20 cellular contexts compared by ENCODE assay signal in the genomic region with DNA sequence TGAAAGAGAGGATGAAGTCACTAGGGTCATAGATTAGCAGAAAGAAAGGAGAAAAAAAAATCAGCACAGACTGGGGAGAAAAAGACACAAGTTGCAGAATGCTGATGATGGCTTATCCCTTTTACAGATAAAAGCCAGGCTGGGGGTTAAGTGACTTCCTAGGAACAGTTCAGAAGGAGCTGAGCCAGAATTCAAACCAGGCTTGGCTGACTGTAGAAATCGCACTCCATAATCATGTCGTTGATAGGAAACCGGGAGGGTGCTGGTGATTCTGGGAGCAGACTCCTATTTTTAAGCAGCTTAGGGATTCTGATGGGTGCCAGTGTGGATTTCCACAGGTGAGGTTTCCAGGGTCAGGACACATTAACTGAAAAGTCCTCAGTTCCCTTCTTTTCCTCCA.
DNase-seq lines count a peak whose midpoint lies in the region; ATAC-seq, FAIRE-seq and TF ChIP-seq lines count a peak whose summit lies in the region.
"Had no signal": no experiment of that assay in that cellular context is flagged by ENCODE, and none has a peak within 500 bp of the region (broad histone marks: within the 10 kb centered on the region; RNA-seq: fewer than 3 reads in every experiment).

No MANE protein-coding gene starts in this region.

- H3K9me2 ChIP-seq in PC-3 (replicated peaks; ENCODE audit: low read length), result no peaks in the 10 kb centered on the region

- H2AFZ ChIP-seq in K562 (ENCODE audit: low read depth, low read length), result no peak overlapping the region
- H2AFZ ChIP-seq in PC-3 (ENCODE audit: low read length), result no peak overlapping the region

- peaks cover 5 to 7% of the 10 kb centered on the region in 2 donors for H3K9me3 Mint-ChIP-seq in activated T-cell treated with anti-CD3 and anti-CD28 coated beads, Interleukin-2, amount 50 U/mL, for 72 hours
- peaks cover 8% of the 10 kb centered on the region for H3K9me3 Mint-ChIP-seq in activated T-cell treated with anti-CD3 and anti-CD28 coated beads, Interleukin-2, amount 50 U/mL, for 4 hours
- peaks cover 0 to 7% (median 0%) of the 10 kb centered on the region in 3 donors for H3K9me3 Mint-ChIP-seq in T-cell
- H3K9me3 Mint-ChIP-seq in stimulated activated effector memory CD8-positive, alpha-beta T cell treated with anti-CD3 and anti-CD28 coated beads, Interleukin-12 subunit alpha, Interleukin-12 subunit beta, amount 100 ng/mL, for 72 hours, result peaks cover 7% of the 10 kb centered on the region

- peaks cover 33 to 62% of the 10 kb centered on the region in 2 donors for H3K36me3 Mint-ChIP-seq in activated T-cell treated with anti-CD3 and anti-CD28 coated beads, Interleukin-2, amount 50 U/mL, for 72 hours (ENCODE audit: insufficient read depth in 2 of 2)
- H3K36me3 Mint-ChIP-seq in activated T-cell treated with anti-CD3 and anti-CD28 coated beads, Interleukin-2, amount 50 U/mL, for 4 hours (ENCODE audit: insufficient read depth), result peaks cover 58% of the 10 kb centered on the region
- peaks cover 47% of the 10 kb centered on the region for H3K36me3 Mint-ChIP-seq in T-cell
- H3K36me3 Mint-ChIP-seq in stimulated activated effector memory CD8-positive, alpha-beta T cell treated with anti-CD3 and anti-CD28 coated beads, Interleukin-12 subunit alpha, Interleukin-12 subunit beta, amount 100 ng/mL, for 72 hours, result peaks cover 100% of the 10 kb centered on the region

- H3K27ac Mint-ChIP-seq in activated T-cell treated with anti-CD3 and anti-CD28 coated beads, Interleukin-2, amount 50 U/mL, for 72 hours, result peak overlapping the region; percentile 78
- H3K27ac Mint-ChIP-seq in T-cell, result peak overlapping the region; percentile 92 to 98
- H3K27ac Mint-ChIP-seq in stimulated activated effector memory CD8-positive, alpha-beta T cell treated with anti-CD3 and anti-CD28 coated beads, Interleukin-12 subunit alpha, Interleukin-12 subunit beta, amount 100 ng/mL, for 72 hours, result peak overlapping the region; percentile 98

- H3K4me3 ChIP-seq in K562 (no peak overlapping the region), PC-3 (ENCODE audit: low read length) (no peak overlapping the region)
- H3K4me3 ChIP-seq: body of pancreas, HAP-1, heart left ventricle, SJSA1, uterus had no signal

- H3K27me3 ChIP-seq in K562 (ENCODE audit: control insufficient read depth in 2 of 2, insufficient read depth in 2 of 2, low read length in 2 of 2) (no peaks in the 10 kb centered on the region), PC-3 (ENCODE audit: low read length) (no peaks in the 10 kb centered on the region)
- H3K27me3 ChIP-seq: body of pancreas, heart left ventricle, SJSA1, uterus had no signal

- 0 out of 2 replicates have a peak overlapping the region, but pooled peaks have one; percentile 19 for H3K4me2 ChIP-seq in K562 (ENCODE audit: insufficient read depth, low read length)
- no peak overlapping the region for H3K4me2 ChIP-seq in PC-3 (ENCODE audit: low read length)

- POLR2A ChIA-PET in T-cell (lab: Charles Lee) (no interaction called here), K562 (lab: Yijun Ruan, JAX) (interaction anchor here (0.7 kb wide), 1 partner anchor 167 kb away, joined by 3 read pairs; no protein-coding TSS in a partner anchor), PC-3 (lab: Charles Lee; ENCODE audit: unreplicated experiment) (interaction anchor here (0.6 kb wide), 1 partner anchor 47 kb away, joined by 3 read pairs; no protein-coding TSS in a partner anchor)

- in situ Hi-C loops in K562 (cut with MboI), result loop anchor here (5.0 kb wide), 1 partner anchor 158 kb away; a partner anchor contains a TSS

- no peak for DNase-seq in activated T-cell treated with anti-CD3 and anti-CD28 coated beads, Interleukin-2, amount 50 U/mL, for 72 hours
- no peak for DNase-seq in activated T-cell treated with anti-CD3 and anti-CD28 coated beads, Interleukin-2, amount 50 U/mL, for 4 hours
- DNase-seq in T-cell (no peak), K562 (ENCODE audit: extremely low read depth in 1 of 4, low spot score in 3 of 4) (no peak), PC-3 (no peak), LoVo (ENCODE audit: low spot score) (no peak)
- DNase-seq in stimulated activated effector memory CD8-positive, alpha-beta T cell treated with anti-CD3 and anti-CD28 coated beads, Interleukin-12 subunit alpha, Interleukin-12 subunit beta, amount 100 ng/mL, for 72 hours (ENCODE audit: low spot score in 2 of 2), result no peak
- no peak for DNase-seq in effector CD4-positive, alpha-beta T cell
- DNase-seq: ACHN; body of pancreas; effector CD8-positive, alpha-beta T cell; heart left ventricle; Kasumi-1; left colon; NCI-H1694 treated with DMSO at 0.1 percent for 48 hours; uterus had no signal

- no peak for TF ChIP-seq RAD21 in K562 (CRISPR knock-in tag; conservative IDR thresholded peaks at IDR 0.05 in 1 of 2, IDR thresholded peaks at IDR 0.05 in 1 of 2)

- peaks cover 25 to 87% of the 10 kb centered on the region in 2 experiments for H3K4me1 ChIP-seq in K562 (replicated peaks in 1 of 2; ENCODE audit: control insufficient read depth in 2 of 2, insufficient read depth in 2 of 2, low read length in 2 of 2)
- peaks cover 26% of the 10 kb centered on the region for H3K4me1 ChIP-seq in PC-3 (ENCODE audit: insufficient read depth, low read length)
- H3K4me1 ChIP-seq: HAP-1 had no signal

- 54% methylated on average over 3 of the region's 3 CpGs for WGBS in K562 (ENCODE audit: insufficient coverage, low coverage, missing lambda C conversion rate)

- H3K27ac ChIP-seq in K562 (ENCODE audit: extremely low read depth, low read depth, low read length), result no peak overlapping the region; the same call in 2 of the 3 replicates
- H3K27ac ChIP-seq in PC-3 (ENCODE audit: low read length), result no peak overlapping the region
- H3K27ac ChIP-seq: body of pancreas, heart left ventricle, SJSA1, uterus had no signal

- H3K27me3 Mint-ChIP-seq in activated T-cell treated with anti-CD3 and anti-CD28 coated beads, Interleukin-2, amount 50 U/mL, for 72 hours (ENCODE audit: low read depth), result no peaks in the 10 kb centered on the region
- H3K27me3 Mint-ChIP-seq in activated T-cell treated with anti-CD3 and anti-CD28 coated beads, Interleukin-2, amount 50 U/mL, for 4 hours (ENCODE audit: low read depth), result no peaks in the 10 kb centered on the region
- no peaks in the 10 kb centered on the region for H3K27me3 Mint-ChIP-seq in T-cell

- CTCF ChIA-PET in T-cell (lab: Charles Lee), result interaction anchor here in 1 of 2 donors (0.8 kb wide), 1 partner anchor 15 kb away, joined by 4 read pairs; no protein-coding TSS in a partner anchor
- CTCF ChIA-PET in K562 (lab: Yijun Ruan, JAX; ENCODE audit: low intra/inter-chr PET ratio), result no interaction called here
- CTCF ChIA-PET in PC-3 (lab: Charles Lee), result no interaction called here

- H3K36me3 ChIP-seq in K562 (ENCODE audit: control insufficient read depth, insufficient read depth, low read length), result peaks cover 89% of the 10 kb centered on the region
- H3K36me3 ChIP-seq in PC-3 (ENCODE audit: low read depth, low read length), result peaks cover 33% of the 10 kb centered on the region
- H3K36me3 ChIP-seq: HAP-1, SJSA1, uterus had no signal

- TF ChIP-seq EP300 in K562 (IDR thresholded peaks at IDR 0.05; ENCODE audit: low read length), result no peak

- no peak for FAIRE-seq in K562 (lab: Jason Lieb, UNC)
- FAIRE-seq: D721Med, GM19239 had no signal

- TF ChIP-seq CTCF in K562 (IDR thresholded peaks at IDR 0.05 in 2 of 3, conservative IDR thresholded peaks at IDR 0.05 in 1 of 3; ENCODE audit: insufficient read depth in 2 of 3, low read depth in 1 of 3, low read length in 3 of 3) (no peak), PC-3 (conservative IDR thresholded peaks at IDR 0.05; ENCODE audit: low read depth, low read length) (no peak)

- no peak for TF ChIP-seq POLR2A in K562 (conservative IDR thresholded peaks at IDR 0.05)

- peak overlapping the region in 1 of 2 donors; percentile 6 for H3K4me3 Mint-ChIP-seq in activated T-cell treated with anti-CD3 and anti-CD28 coated beads, Interleukin-2, amount 50 U/mL, for 72 hours
- no peak overlapping the region for H3K4me3 Mint-ChIP-seq in activated T-cell treated with anti-CD3 and anti-CD28 coated beads, Interleukin-2, amount 50 U/mL, for 4 hours
- H3K4me3 Mint-ChIP-seq in T-cell, result no peak overlapping the region
- H3K4me3 Mint-ChIP-seq in stimulated activated effector memory CD8-positive, alpha-beta T cell treated with anti-CD3 and anti-CD28 coated beads, Interleukin-12 subunit alpha, Interleukin-12 subunit beta, amount 100 ng/mL, for 72 hours, result no peak overlapping the region

- no peak for ATAC-seq in activated T-cell treated with anti-CD3 and anti-CD28 coated beads, Interleukin-2, amount 50 U/mL, for 72 hours (replicated peaks in 1 of 2)
- ATAC-seq in activated T-cell treated with anti-CD3 and anti-CD28 coated beads, Interleukin-2, amount 50 U/mL, for 4 hours, result no peak
- ATAC-seq in T-cell (replicated peaks in 1 of 4), result no peak
- ATAC-seq in K562, result no peak
- ATAC-seq in stimulated activated effector memory CD8-positive, alpha-beta T cell treated with anti-CD3 and anti-CD28 coated beads, Interleukin-12 subunit alpha, Interleukin-12 subunit beta, amount 100 ng/mL, for 72 hours, result no peak
- no peak for ATAC-seq in PC-3
- ATAC-seq: body of pancreas, heart left ventricle, left colon had no signal

- H3K9ac ChIP-seq in K562 (ENCODE audit: insufficient read depth in 1 of 2, low read depth in 2 of 2, low read length in 2 of 2), result no peak overlapping the region; a peak in 1 of 4 replicates
- H3K9ac ChIP-seq in PC-3 (ENCODE audit: low read length), result no peak overlapping the region

- H3K9me3 ChIP-seq in K562 (replicated peaks; ENCODE audit: control insufficient read depth, insufficient read depth, low read depth, low read length), result no peaks in the 10 kb centered on the region
- 0 out of 2 replicates have a peak, but pooled peaks cover 15% of the 10 kb centered on the region for H3K9me3 ChIP-seq in PC-3 (ENCODE audit: low read length)
- H3K9me3 ChIP-seq: body of pancreas, HAP-1, SJSA1, uterus had no signal

- H3K79me2 ChIP-seq in K562 (ENCODE audit: control insufficient read depth, insufficient read depth, low read length) (peaks cover 81% of the 10 kb centered on the region), PC-3 (ENCODE audit: low read length) (no peaks in the 10 kb centered on the region)

- H4K20me1 ChIP-seq in K562 (replicated peaks; ENCODE audit: control insufficient read depth, insufficient read depth, low read length), result no peaks in the 10 kb centered on the region
- no peaks in the 10 kb centered on the region for H4K20me1 ChIP-seq in PC-3 (ENCODE audit: low read length)

- peaks cover 56% of the 10 kb centered on the region for H3K4me1 Mint-ChIP-seq in activated T-cell treated with anti-CD3 and anti-CD28 coated beads, Interleukin-2, amount 50 U/mL, for 72 hours (ENCODE audit: low read depth)
- peaks cover 53% of the 10 kb centered on the region for H3K4me1 Mint-ChIP-seq in activated T-cell treated with anti-CD3 and anti-CD28 coated beads, Interleukin-2, amount 50 U/mL, for 4 hours (ENCODE audit: low read depth)
- peaks cover 47 to 50% (median 49%) of the 10 kb centered on the region in 3 donors for H3K4me1 Mint-ChIP-seq in T-cell
- H3K4me1 Mint-ChIP-seq in stimulated activated effector memory CD8-positive, alpha-beta T cell treated with anti-CD3 and anti-CD28 coated beads, Interleukin-12 subunit alpha, Interleukin-12 subunit beta, amount 100 ng/mL, for 72 hours, result peaks cover 68% of the 10 kb centered on the region

- H3F3A ChIP-seq in PC-3 (ENCODE audit: low read length, unreplicated experiment), result no peaks in the 10 kb centered on the region

- BruUV-seq in K562 (replicated peaks; lab: Mats Ljungman, UMichigan) (no TSS peak), PC-3 (replicated peaks; lab: Mats Ljungman, UMichigan) (no TSS peak)

- intact Hi-C loops in K562 (cut with micrococcal nuclease), result no loop called here
- intact Hi-C loops in PC-3 (cut with micrococcal nuclease), result no loop called here

- no peaks in the 10 kb centered on the region for H3K9me1 ChIP-seq in K562 (ENCODE audit: control insufficient read depth, insufficient read depth, low read length)

Comparison
In these comparisons a context has a peak if more than half of its experiments do, and no peak if none do; other contexts are left out.
1. POLR2A ChIA-PET loops: an anchor here in K562 (0.7 kb wide) and PC-3 (0.6 kb wide); none called in T-cell.